ENCODE assay signal across 1 cellular context in the genomic region with DNA sequence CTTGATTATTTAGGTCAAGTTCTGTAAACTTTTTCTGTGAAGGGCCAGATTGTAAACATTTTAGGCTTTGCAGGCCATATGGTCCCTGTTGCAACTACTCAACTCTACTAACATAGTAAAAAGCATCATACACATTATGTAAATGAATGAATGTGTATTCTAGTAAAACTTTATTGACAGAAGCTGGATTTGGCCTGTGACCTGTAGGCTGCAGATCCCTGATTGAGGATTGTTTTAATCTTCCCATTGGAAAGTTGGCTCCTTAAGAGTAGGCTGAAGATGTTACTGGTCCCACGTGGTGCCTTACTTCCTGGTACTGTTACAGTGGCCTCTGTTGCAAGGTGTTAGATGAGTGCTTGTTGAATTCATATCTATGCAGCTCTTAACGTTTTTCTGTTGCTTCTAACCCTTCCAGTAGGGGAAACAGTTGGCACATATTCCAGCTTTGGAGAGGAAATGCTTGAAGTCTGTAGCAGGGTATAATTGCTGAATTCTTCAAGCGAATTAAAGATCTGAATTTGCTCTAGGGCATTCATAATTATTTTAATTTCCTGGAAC.
TF ChIP-seq lines count a peak whose summit lies in the region.

No MANE protein-coding gene starts in this region.

TF ChIP-seq in GM23338, 12 proteins besides CTCF, POLR2A, EP300 and RAD21 (continued from another document):
- TF ChIP-seq, protein P1, sequence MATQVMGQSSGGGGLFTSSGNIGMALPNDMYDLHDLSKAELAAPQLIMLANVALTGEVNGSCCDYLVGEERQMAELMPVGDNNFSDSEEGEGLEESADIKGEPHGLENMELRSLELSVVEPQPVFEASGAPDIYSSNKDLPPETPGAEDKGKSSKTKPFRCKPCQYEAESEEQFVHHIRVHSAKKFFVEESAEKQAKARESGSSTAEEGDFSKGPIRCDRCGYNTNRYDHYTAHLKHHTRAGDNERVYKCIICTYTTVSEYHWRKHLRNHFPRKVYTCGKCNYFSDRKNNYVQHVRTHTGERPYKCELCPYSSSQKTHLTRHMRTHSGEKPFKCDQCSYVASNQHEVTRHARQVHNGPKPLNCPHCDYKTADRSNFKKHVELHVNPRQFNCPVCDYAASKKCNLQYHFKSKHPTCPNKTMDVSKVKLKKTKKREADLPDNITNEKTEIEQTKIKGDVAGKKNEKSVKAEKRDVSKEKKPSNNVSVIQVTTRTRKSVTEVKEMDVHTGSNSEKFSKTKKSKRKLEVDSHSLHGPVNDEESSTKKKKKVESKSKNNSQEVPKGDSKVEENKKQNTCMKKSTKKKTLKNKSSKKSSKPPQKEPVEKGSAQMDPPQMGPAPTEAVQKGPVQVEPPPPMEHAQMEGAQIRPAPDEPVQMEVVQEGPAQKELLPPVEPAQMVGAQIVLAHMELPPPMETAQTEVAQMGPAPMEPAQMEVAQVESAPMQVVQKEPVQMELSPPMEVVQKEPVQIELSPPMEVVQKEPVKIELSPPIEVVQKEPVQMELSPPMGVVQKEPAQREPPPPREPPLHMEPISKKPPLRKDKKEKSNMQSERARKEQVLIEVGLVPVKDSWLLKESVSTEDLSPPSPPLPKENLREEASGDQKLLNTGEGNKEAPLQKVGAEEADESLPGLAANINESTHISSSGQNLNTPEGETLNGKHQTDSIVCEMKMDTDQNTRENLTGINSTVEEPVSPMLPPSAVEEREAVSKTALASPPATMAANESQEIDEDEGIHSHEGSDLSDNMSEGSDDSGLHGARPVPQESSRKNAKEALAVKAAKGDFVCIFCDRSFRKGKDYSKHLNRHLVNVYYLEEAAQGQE (IDR thresholded peaks at IDR 0.05; ENCODE audit: unreplicated experiment) = no peak
- no peak for TF ChIP-seq NANOG (IDR thresholded peaks at IDR 0.05; ENCODE audit: borderline replicate concordance)
- TF ChIP-seq ZNF114 (CRISPR knock-in tag; IDR thresholded peaks at IDR 0.05) = no peak
- TF ChIP-seq EZH2phosphoT487 (IDR thresholded peaks at IDR 0.05; ENCODE audit: unreplicated experiment) = no peak
- no peak for TF ChIP-seq ZNF462 (CRISPR knock-in tag; IDR thresholded peaks at IDR 0.05)
- no peak for TF ChIP-seq CREB1 (CRISPR knock-in tag; IDR thresholded peaks at IDR 0.05; ENCODE audit: low read depth)
